Comparison of ENCODE assay signal across 1 cellular context in the genomic region with DNA sequence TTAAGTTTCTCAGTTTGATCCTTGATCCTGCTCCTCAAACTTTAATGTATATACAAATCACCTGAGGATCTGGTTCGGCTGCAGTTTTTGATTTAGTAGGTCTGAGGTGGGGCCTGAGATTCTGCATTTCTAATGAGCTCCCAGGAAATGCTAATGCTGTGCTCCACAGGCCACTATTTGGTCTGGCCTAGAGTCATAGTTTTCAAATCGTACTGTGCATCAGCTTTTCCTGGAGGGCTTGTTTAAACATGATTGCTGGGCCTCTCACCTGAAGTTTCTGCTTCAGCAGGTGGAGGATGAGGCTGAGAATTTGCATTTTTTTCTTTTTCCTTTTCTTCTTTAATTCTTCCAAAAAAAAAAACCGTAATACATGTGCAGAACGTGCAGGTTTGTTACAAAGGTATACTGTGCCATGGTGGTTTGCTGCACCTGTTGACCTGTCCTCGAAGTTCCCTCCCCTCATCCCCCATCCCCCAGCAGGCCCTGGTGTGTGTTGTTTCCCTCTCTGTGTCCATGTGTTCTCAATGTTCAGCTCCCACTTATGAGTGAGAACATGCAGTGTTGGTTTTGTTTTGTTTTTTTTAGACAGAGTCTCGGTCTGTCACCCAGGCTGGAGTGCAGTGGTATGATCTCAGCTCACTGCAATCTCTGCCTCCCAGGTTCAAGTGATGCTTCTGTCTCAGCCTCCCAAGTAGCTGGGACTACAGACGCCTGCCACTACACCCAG.
TF ChIP-seq lines count a peak whose summit lies in the region.

No MANE protein-coding gene starts in this region.

TF ChIP-seq in H1, 55 proteins besides CTCF, POLR2A, EP300 and RAD21:
- TF ChIP-seq, protein P1, sequence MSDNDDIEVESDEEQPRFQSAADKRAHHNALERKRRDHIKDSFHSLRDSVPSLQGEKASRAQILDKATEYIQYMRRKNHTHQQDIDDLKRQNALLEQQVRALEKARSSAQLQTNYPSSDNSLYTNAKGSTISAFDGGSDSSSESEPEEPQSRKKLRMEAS (IDR thresholded peaks at IDR 0.05) = no peak
- TF ChIP-seq KDM4A (IDR thresholded peaks at IDR 0.05; ENCODE audit: low read depth, low read length, severe bottlenecking) = no peak
- TF ChIP-seq SIRT6 (IDR thresholded peaks at IDR 0.05; ENCODE audit: low read length) = no peak
- TF ChIP-seq TCF12 (IDR thresholded peaks at IDR 0.05; ENCODE audit: low read depth, low read length) = no peak
- TF ChIP-seq TBP (IDR thresholded peaks at IDR 0.05; ENCODE audit: low read depth, low read length) = no peak
- TF ChIP-seq, protein P2, sequence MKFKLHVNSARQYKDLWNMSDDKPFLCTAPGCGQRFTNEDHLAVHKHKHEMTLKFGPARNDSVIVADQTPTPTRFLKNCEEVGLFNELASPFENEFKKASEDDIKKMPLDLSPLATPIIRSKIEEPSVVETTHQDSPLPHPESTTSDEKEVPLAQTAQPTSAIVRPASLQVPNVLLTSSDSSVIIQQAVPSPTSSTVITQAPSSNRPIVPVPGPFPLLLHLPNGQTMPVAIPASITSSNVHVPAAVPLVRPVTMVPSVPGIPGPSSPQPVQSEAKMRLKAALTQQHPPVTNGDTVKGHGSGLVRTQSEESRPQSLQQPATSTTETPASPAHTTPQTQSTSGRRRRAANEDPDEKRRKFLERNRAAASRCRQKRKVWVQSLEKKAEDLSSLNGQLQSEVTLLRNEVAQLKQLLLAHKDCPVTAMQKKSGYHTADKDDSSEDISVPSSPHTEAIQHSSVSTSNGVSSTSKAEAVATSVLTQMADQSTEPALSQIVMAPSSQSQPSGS (IDR thresholded peaks at IDR 0.05; ENCODE audit: low read length) = no peak
- TF ChIP-seq TAF1 (IDR thresholded peaks at IDR 0.05; ENCODE audit: low read depth, low read length) = no peak
- no peak for TF ChIP-seq CREB1 (IDR thresholded peaks at IDR 0.05)
- no peak for TF ChIP-seq CBX8 (IDR thresholded peaks at IDR 0.05; ENCODE audit: borderline replicate concordance, low read depth, low read length)
- TF ChIP-seq EGR1 (IDR thresholded peaks at IDR 0.05; ENCODE audit: borderline replicate concordance, low read depth, low read length) = no peak
- no peak for TF ChIP-seq BRCA1 (IDR thresholded peaks at IDR 0.05; ENCODE audit: low read depth, low read length)
